Comparison of ENCODE assay signal across 21 cellular contexts in the genomic region with DNA sequence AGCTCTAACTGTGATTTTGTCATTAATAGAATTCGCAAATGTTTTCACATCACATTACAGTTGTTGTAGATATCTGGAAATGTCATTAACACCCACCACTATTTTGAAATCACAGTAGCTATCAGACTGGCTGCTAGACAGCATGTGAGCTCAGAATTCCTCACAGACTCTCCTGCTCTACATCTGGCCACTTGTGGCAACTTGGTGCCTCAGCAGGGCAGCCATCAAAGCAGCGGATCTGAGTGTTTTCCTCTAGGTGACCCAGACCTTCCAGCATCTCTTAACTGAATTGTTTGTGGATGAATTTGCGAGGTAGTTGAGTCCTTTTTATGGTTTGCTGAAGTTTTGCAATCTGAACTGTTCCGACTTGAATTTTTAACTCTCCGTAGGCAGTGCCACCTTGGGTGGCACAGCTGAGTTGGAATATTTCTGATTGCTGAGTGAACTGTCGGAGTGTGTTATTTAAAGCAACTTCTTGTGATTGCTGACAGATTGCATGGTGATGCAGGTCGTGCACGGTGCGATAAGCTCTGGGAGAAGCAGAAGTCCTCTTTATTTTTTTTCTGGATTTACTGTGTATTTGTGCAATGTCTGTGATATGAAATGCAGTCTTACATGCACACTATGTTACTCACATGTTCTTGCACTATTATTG.
"Had no signal": no experiment of that assay in that cellular context is flagged by ENCODE, and none has a peak within 500 bp of the region (broad histone marks: within the 10 kb centered on the region; RNA-seq: fewer than 3 reads in every experiment).

No MANE protein-coding gene starts in this region.

- DNase-seq: activated B cell treated with CpG ODN at 0.5 μM for 24 hours; activated CD4-positive, alpha-beta T cell treated with anti-CD3 and anti-CD28 coated beads for 1 hour; activated CD4-positive, alpha-beta T cell treated with anti-CD3 and anti-CD28 coated beads, Interleukin-2, amount 10 ng/mL, durations not matched to agents 24 days and 14 days; activated CD4-positive, alpha-beta T cell treated with anti-CD3 and anti-CD28 coated beads, Interleukin-2, amount 50 U/mL, for 48 hours; activated CD8-positive, alpha-beta memory T cell treated with anti-CD3 and anti-CD28 coated beads, Interleukin-2, amount 10 ng/mL, durations not matched to agents 7 days and 5 days; activated effector memory CD4-positive, alpha-beta T cell treated with Interleukin-2 at 50 U/mL for 16 hours; activated naive CD4-positive, alpha-beta T cell; activated naive CD8-positive, alpha-beta T cell treated with anti-CD3 and anti-CD28 coated beads, Interleukin-2, amount 50 U/mL, for 24 hours; activated T-cell treated with anti-CD3 and anti-CD28 coated beads, Interleukin-2, amount 50 U/mL, for 24 hours; amniotic stem cell; MM.1S; NCI-H1105; NCI-H1436; NCI-H1694 treated with DMSO at 0.1 percent for 48 hours; NCI-H2029 treated with DMSO at 0.1 percent for 48 hours; NCI-H446; NCI-H524; PC-3; T-helper 17 cell; T-helper 9 cell had no signal

- ATAC-seq: activated CD8-positive, alpha-beta memory T cell treated with anti-CD3 and anti-CD28 coated beads, Interleukin-2, amount 10 ng/mL, durations not matched to agents 7 days and 5 days; activated naive CD8-positive, alpha-beta T cell treated with anti-CD3 and anti-CD28 coated beads, Interleukin-2, amount 50 U/mL, for 24 hours; HepG2; PC-3; T-helper 17 cell had no signal
